8 cellular contexts compared by ENCODE assay signal in the genomic region with DNA sequence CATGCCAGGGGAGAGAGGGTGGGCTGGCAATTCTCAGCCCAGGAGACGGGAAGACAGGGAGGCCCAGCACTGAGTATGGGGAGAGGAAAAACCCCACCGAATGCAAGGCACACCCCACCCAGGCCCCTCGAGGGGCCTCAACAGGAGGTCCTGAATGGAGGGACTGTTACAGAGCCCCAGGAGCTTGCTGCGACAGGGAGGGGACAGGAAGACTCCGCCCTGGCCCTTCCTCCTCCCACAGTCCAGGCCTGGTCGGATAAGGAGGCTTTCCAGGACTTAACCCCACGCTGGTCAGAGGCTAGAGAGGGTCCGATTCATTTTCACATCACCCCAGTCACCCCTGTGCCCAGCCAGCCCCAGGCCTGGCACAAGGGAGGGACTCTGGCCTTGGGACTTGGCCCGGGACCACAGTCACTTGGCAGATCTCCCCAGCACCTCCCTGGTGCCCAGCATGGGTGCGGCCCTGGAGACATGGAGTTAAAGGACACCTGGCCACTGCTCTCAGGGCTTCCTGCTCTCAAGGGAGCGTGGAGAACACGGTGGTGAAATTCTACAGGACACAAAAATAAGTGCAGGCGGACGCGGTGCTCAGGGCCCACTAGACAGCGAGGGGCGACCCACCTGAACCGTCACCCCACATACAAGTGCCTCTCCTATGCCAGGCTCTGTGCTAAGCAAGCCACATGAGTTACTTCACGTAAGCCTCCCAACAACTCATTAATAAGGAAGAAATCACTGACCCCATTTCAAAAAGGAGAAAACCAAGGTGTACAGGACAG. TPM values are rescaled to one million over a fixed set of nuclear protein-coding genes. Genes with fewer than 3 reads are reported as not detected.
DNase-seq lines count a peak whose midpoint lies in the region; ATAC-seq and TF ChIP-seq lines count a peak whose summit lies in the region.

No MANE protein-coding gene starts in this region.

- peaks cover 52% of the 10 kb centered on the region for H3K36me3 Mint-ChIP-seq in Calu3 (ENCODE audit: insufficient read depth, unreplicated experiment)

- H3K27me3 Mint-ChIP-seq in Calu3 (ENCODE audit: unreplicated experiment): no peaks in the 10 kb centered on the region

- H3K27ac ChIP-seq in Panc1 (ENCODE audit: low read length): peak overlapping the region; percentile 87
- peak overlapping the region; percentile 12 for H3K27ac ChIP-seq in effector memory CD4-positive, alpha-beta T cell (ENCODE audit: insufficient read depth, low read length, poor library complexity, severe bottlenecking)

- H3K27me3 ChIP-seq in Panc1 (ENCODE audit: control insufficient read depth, insufficient read depth, low read length): no peaks in the 10 kb centered on the region
- H3K27me3 ChIP-seq in effector memory CD4-positive, alpha-beta T cell (replicated peaks; ENCODE audit: control insufficient read depth, insufficient read depth, low read length, poor library complexity, severe bottlenecking): no peaks in the 10 kb centered on the region

- CTCF ChIA-PET in Calu3 (lab: Charles Lee) (interaction anchor here (0.6 to 1.0 kb wide), 4 partner anchors 12 to 1776 kb away, joined by 3 to 5 read pairs (median 3); no protein-coding TSS in a partner anchor), Panc1 (lab: Charles Lee) (no interaction called here)

- DNase-seq in Calu3 (peak; percentile 62), Panc1 (ENCODE audit: low read depth, low spot score) (no peak), mucosa of gallbladder (ENCODE audit: low spot score) (peak; percentile 63), NCI-H1048 (lab: John Stamatoyannopoulos, UW) (no peak), GM20000 (ENCODE audit: low spot score) (no peak)
- no peak for DNase-seq in effector memory CD4-positive, alpha-beta T cell
- DNase-seq in activated CD4-positive, alpha-beta T cell treated with anti-CD3 and anti-CD28 coated beads, Interleukin-2, amount 50 U/mL, for 1 hour: no peak

- BruUV-seq in Calu3 (replicated peaks; lab: Mats Ljungman, UMichigan) (TSS peak; percentile 69), Panc1 (replicated peaks; lab: Mats Ljungman, UMichigan) (TSS peak; percentile 63)

- H3K9me3 Mint-ChIP-seq in Calu3 (ENCODE audit: low read depth, unreplicated experiment): no peaks in the 10 kb centered on the region

- no peaks in the 10 kb centered on the region for H3K9me3 ChIP-seq in Panc1 (ENCODE audit: control insufficient read depth, insufficient read depth, low read depth, low read length)
- no peaks in the 10 kb centered on the region for H3K9me3 ChIP-seq in effector memory CD4-positive, alpha-beta T cell (ENCODE audit: control insufficient read depth, low read length)

- H3K4me3 Mint-ChIP-seq in Calu3 (ENCODE audit: low read depth, unreplicated experiment): peak overlapping the region; percentile 94

- TF ChIP-seq CTCF in Calu3 (IDR thresholded peaks at IDR 0.05; ENCODE audit: unreplicated experiment): no peak
- TF ChIP-seq CTCF in Panc1 (IDR thresholded peaks at IDR 0.05): no peak
- TF ChIP-seq CTCF in GM20000 (IDR thresholded peaks at IDR 0.05; ENCODE audit: extremely low read depth, missing control alignments): no peak

- POLR2A ChIA-PET in Panc1 (lab: Charles Lee): no interaction called here

- intact Hi-C loops in Calu3 (cut with micrococcal nuclease; ENCODE audit: unreplicated experiment): no loop called here
- intact Hi-C loops in Panc1 (cut with micrococcal nuclease; ENCODE audit: unreplicated experiment): no loop called here

- H3K36me3 ChIP-seq in Panc1 (ENCODE audit: control insufficient read depth, insufficient read depth, low read length): peaks cover 3% of the 10 kb centered on the region; the same call in 1 of the 2 replicates
- no peaks in the 10 kb centered on the region for H3K36me3 ChIP-seq in effector memory CD4-positive, alpha-beta T cell (ENCODE audit: control insufficient read depth, insufficient read depth, low read length)

- peaks cover 30% of the 10 kb centered on the region for H3K4me1 Mint-ChIP-seq in Calu3 (ENCODE audit: low read depth, unreplicated experiment)

- H3K27ac Mint-ChIP-seq in Calu3 (ENCODE audit: unreplicated experiment): peak overlapping the region; percentile 87

- ATAC-seq in Panc1: peak; percentile 57
- ATAC-seq in GM21619 (IDR thresholded peaks at IDR 0.05; ENCODE audit: unreplicated experiment): no peak

- in situ Hi-C loops in Panc1 (cut with HindIII; ENCODE audit: low pct_unique_long_range_greater_than_20kb, low sequenced_read_pairs): no loop called here

- peak overlapping the region; percentile 58 to 65 for H3K4me3 ChIP-seq in Panc1 (ENCODE audit: low read depth in 2 of 2, low read length in 2 of 2)
- H3K4me3 ChIP-seq in effector memory CD4-positive, alpha-beta T cell (ENCODE audit: insufficient read depth, low read depth, low read length, poor library complexity, severe bottlenecking): no peak overlapping the region

- peaks cover 43% of the 10 kb centered on the region for H3K4me1 ChIP-seq in Panc1 (ENCODE audit: control insufficient read depth, insufficient read depth, low read length)
- H3K4me1 ChIP-seq in effector memory CD4-positive, alpha-beta T cell (ENCODE audit: control insufficient read depth, insufficient read depth, low read length, poor library complexity, severe bottlenecking): peaks cover 27% of the 10 kb centered on the region

RNA-seq across cellular contexts. Expression of gene STXBP1, which starts 44.8 kb away (rescaled TPM):
- 5.9 and 7.5 TPM in 2 replicates for total RNA-seq in Calu3 (2022)
- 67.5 TPM for total RNA-seq in Panc1 (2021; ENCODE audit: unreplicated experiment)
- polyA plus RNA-seq in Panc1 (2012; ENCODE audit: insufficient read length): 62.5 TPM
- 52.8 TPM for total RNA-seq in mucosa of gallbladder

Comparison
In these comparisons a context has a peak if more than half of its experiments do, and no peak if none do; other contexts are left out.
1. DNase-seq: peak in Calu3 (single experiment) and mucosa of gallbladder (single experiment); none in Panc1 (single experiment), effector memory CD4-positive, alpha-beta T cell (0 of 3), NCI-H1048 (single experiment), activated CD4-positive, alpha-beta T cell treated with anti-CD3 and anti-CD28 coated beads, Interleukin-2, amount 50 U/mL, for 1 hour (single experiment) and GM20000 (single experiment).